In genomic region chr1:228794810-228795209, GRCh38 we compare ENCODE assay signal across 8 cellular contexts. TPM values are rescaled to one million over a fixed set of nuclear protein-coding genes. Genes with fewer than 3 reads are reported as not detected.
DNase-seq lines count a peak whose midpoint lies in the region; ATAC-seq lines count a peak whose summit lies in the region.

No MANE protein-coding gene starts in this region.

- intact Hi-C loops in activated T-helper 1 cell treated with anti-CD3 and anti-CD28 coated beads, Interleukin-12 subunit alpha, Interleukin-12 subunit beta, Interleukin-2, Interleukin-4 antibody, amounts not matched to agents 30 ng/mL and 10 ng/mL and 1 ng/mL, durations not matched to agents 14 hours and 24 hours and 36 hours (cut with micrococcal nuclease) = loop anchor here (1.0 to 10.0 kb wide), 8 partner anchors 14 to 646 kb away; partner anchors contain the start of gene CCSAP

- H3K36me3 Mint-ChIP-seq in activated T-helper 1 cell treated with anti-CD3 and anti-CD28 coated beads, Interleukin-12 subunit alpha, Interleukin-12 subunit beta, Interleukin-2, Interleukin-4 antibody, amounts not matched to agents 30 ng/mL and 10 ng/mL and 1 ng/mL, durations not matched to agents 14 hours and 24 hours and 36 hours (ENCODE audit: low read depth) = peaks cover 3% of the 10 kb centered on the region
- no peaks in the 10 kb centered on the region for H3K36me3 Mint-ChIP-seq in stimulated activated memory B cell treated with anti-CD40 and anti-IgM and Interleukin-4, amounts not matched to agents 10 μg/mL and 1 μg/mL and 100 μg/mL, for 72 hours

- H3K27me3 Mint-ChIP-seq in activated T-helper 1 cell treated with anti-CD3 and anti-CD28 coated beads, Interleukin-12 subunit alpha, Interleukin-12 subunit beta, Interleukin-2, Interleukin-4 antibody, amounts not matched to agents 30 ng/mL and 10 ng/mL and 1 ng/mL, durations not matched to agents 14 hours and 24 hours and 36 hours (ENCODE audit: insufficient read depth) = no peaks in the 10 kb centered on the region
- peaks cover 18% of the 10 kb centered on the region for H3K27me3 Mint-ChIP-seq in stimulated activated memory B cell treated with anti-CD40 and anti-IgM and Interleukin-4, amounts not matched to agents 10 μg/mL and 1 μg/mL and 100 μg/mL, for 72 hours

- DNase-seq in activated naive CD4-positive, alpha-beta T cell treated with Interleukin-2 at 50 U/mL for 16 hours = peak; percentile 54
- DNase-seq in activated naive CD4-positive, alpha-beta T cell (lab: John Stamatoyannopoulos, UW) = no peak
- DNase-seq in activated T-helper 1 cell treated with anti-CD3 and anti-CD28 coated beads, Interleukin-12 subunit alpha, Interleukin-12 subunit beta, Interleukin-2, Interleukin-4 antibody, amounts not matched to agents 30 ng/mL and 10 ng/mL and 1 ng/mL, durations not matched to agents 14 hours and 24 hours and 36 hours (ENCODE audit: low spot score) = peak; percentile 24
- no peak for DNase-seq in H4 (ENCODE audit: low spot score)
- no peak for DNase-seq in NCI-H2196 treated with DMSO at 0.1 percent for 48 hours (lab: John Stamatoyannopoulos, UW; ENCODE audit: unreplicated experiment)

- peaks cover 33% of the 10 kb centered on the region for H3K4me1 Mint-ChIP-seq in activated T-helper 1 cell treated with anti-CD3 and anti-CD28 coated beads, Interleukin-12 subunit alpha, Interleukin-12 subunit beta, Interleukin-2, Interleukin-4 antibody, amounts not matched to agents 30 ng/mL and 10 ng/mL and 1 ng/mL, durations not matched to agents 14 hours and 24 hours and 36 hours (ENCODE audit: low read depth)
- H3K4me1 Mint-ChIP-seq in stimulated activated memory B cell treated with anti-CD40 and anti-IgM and Interleukin-4, amounts not matched to agents 10 μg/mL and 1 μg/mL and 100 μg/mL, for 72 hours = no peaks in the 10 kb centered on the region

- no peaks in the 10 kb centered on the region for H3K9me3 Mint-ChIP-seq in activated T-helper 1 cell treated with anti-CD3 and anti-CD28 coated beads, Interleukin-12 subunit alpha, Interleukin-12 subunit beta, Interleukin-2, Interleukin-4 antibody, amounts not matched to agents 30 ng/mL and 10 ng/mL and 1 ng/mL, durations not matched to agents 14 hours and 24 hours and 36 hours
- H3K9me3 Mint-ChIP-seq in stimulated activated memory B cell treated with anti-CD40 and anti-IgM and Interleukin-4, amounts not matched to agents 10 μg/mL and 1 μg/mL and 100 μg/mL, for 72 hours = peaks cover 7% of the 10 kb centered on the region

- H3K4me3 Mint-ChIP-seq in activated T-helper 1 cell treated with anti-CD3 and anti-CD28 coated beads, Interleukin-12 subunit alpha, Interleukin-12 subunit beta, Interleukin-2, Interleukin-4 antibody, amounts not matched to agents 30 ng/mL and 10 ng/mL and 1 ng/mL, durations not matched to agents 14 hours and 24 hours and 36 hours = no peak overlapping the region
- H3K4me3 Mint-ChIP-seq in stimulated activated memory B cell treated with anti-CD40 and anti-IgM and Interleukin-4, amounts not matched to agents 10 μg/mL and 1 μg/mL and 100 μg/mL, for 72 hours = no peak overlapping the region

- H3K27ac Mint-ChIP-seq in activated T-helper 1 cell treated with anti-CD3 and anti-CD28 coated beads, Interleukin-12 subunit alpha, Interleukin-12 subunit beta, Interleukin-2, Interleukin-4 antibody, amounts not matched to agents 30 ng/mL and 10 ng/mL and 1 ng/mL, durations not matched to agents 14 hours and 24 hours and 36 hours = no peak overlapping the region
- no peak overlapping the region for H3K27ac Mint-ChIP-seq in stimulated activated memory B cell treated with anti-CD40 and anti-IgM and Interleukin-4, amounts not matched to agents 10 μg/mL and 1 μg/mL and 100 μg/mL, for 72 hours

- ATAC-seq in HG02938 (IDR thresholded peaks at IDR 0.05; ENCODE audit: unreplicated experiment) = peak; percentile 54
- peak; percentile 39 for ATAC-seq in stimulated activated memory B cell treated with anti-CD40 and anti-IgM and Interleukin-4, amounts not matched to agents 10 μg/mL and 1 μg/mL and 100 μg/mL, for 72 hours
- ATAC-seq in HG03045 (IDR thresholded peaks at IDR 0.05; ENCODE audit: unreplicated experiment) = no peak

RNA-seq across cellular contexts. Expression of gene RHOU, which starts 59.5 kb away (rescaled TPM):
- total RNA-seq in activated T-helper 1 cell treated with anti-CD3 and anti-CD28 coated beads, Interleukin-12 subunit alpha, Interleukin-12 subunit beta, Interleukin-2, Interleukin-4 antibody, amounts not matched to agents 30 ng/mL and 10 ng/mL and 1 ng/mL, durations not matched to agents 14 hours and 24 hours and 36 hours = 0.49 and 0.69 TPM in 2 replicates
- total RNA-seq in H4 (2014; rRNA removed; shearing (Covaris generic)) = 2.1 and 2.8 TPM in 2 replicates

Comparison
In these comparisons a context has a peak if more than half of its experiments do, and no peak if none do; other contexts are left out.
1. DNase-seq: peak in activated naive CD4-positive, alpha-beta T cell treated with Interleukin-2 at 50 U/mL for 16 hours (single experiment) and activated T-helper 1 cell treated with anti-CD3 and anti-CD28 coated beads, Interleukin-12 subunit alpha, Interleukin-12 subunit beta, Interleukin-2, Interleukin-4 antibody, amounts not matched to agents 30 ng/mL and 10 ng/mL and 1 ng/mL, durations not matched to agents 14 hours and 24 hours and 36 hours (single experiment); none in activated naive CD4-positive, alpha-beta T cell (0 of 4), H4 (single experiment) and NCI-H2196 treated with DMSO at 0.1 percent for 48 hours (single experiment).